In the genomic region with DNA sequence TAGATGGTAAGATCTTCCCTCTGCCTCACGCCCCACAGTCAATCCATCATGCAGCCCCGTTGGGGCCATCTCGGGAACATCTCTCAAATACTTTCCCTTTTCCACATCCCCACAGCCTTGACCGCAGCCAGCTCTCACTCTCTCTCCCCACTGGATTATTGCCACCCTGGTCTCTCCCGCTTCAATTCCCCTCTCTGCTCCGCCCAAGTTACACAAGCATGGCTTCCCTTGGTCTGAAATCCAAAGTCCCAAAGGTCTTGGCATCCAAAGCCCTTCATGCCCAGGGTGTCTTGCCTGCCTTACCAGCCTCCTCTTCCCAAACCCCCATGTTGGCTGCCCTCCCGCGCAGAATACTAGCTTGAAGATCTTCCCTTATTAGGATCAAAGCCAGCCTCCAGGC, we compare ENCODE assay signal across 19 cellular contexts.
DNase-seq lines count a peak whose midpoint lies in the region; ATAC-seq lines count a peak whose summit lies in the region.
"Had no signal": no experiment of that assay in that cellular context is flagged by ENCODE, and none has a peak within 500 bp of the region (broad histone marks: within the 10 kb centered on the region; RNA-seq: fewer than 3 reads in every experiment).

No MANE protein-coding gene starts in this region.

- ATAC-seq in left lobe of liver: peak; percentile 73
- no peak for ATAC-seq in HG03378 (IDR thresholded peaks at IDR 0.05; ENCODE audit: unreplicated experiment)
- ATAC-seq in GM21381 (IDR thresholded peaks at IDR 0.05; ENCODE audit: unreplicated experiment): no peak
- ATAC-seq: A549, PC-3, SK-N-SH treated with all-trans-retinoic acid at 6 μM for 48 hours had no signal

- DNase-seq in EH (ENCODE audit: low read depth) (peak; percentile 37), amniotic epithelial cell (ENCODE audit: low read depth) (peak; percentile 2), left lobe of liver (ENCODE audit: low spot score) (peak; percentile 50), ureter (ENCODE audit: low spot score) (peak; percentile 38), NCI-H1417 (lab: John Stamatoyannopoulos, UW) (no peak)
- DNase-seq: C1 segment of cervical spinal cord, HCEC 1CT, KBM-7, MV-4-11, NCI-H1417 treated with DMSO at 0.1 percent for 48 hours, NCI-H187 treated with DMSO at 0.1 percent for 48 hours, NCI-H226, NCI-H524 treated with DMSO at 0.1 percent for 48 hours, PC-3, SIG-M5 had no signal

Comparison
In these comparisons a context has a peak if more than half of its experiments do, and no peak if none do; other contexts are left out.
1. DNase-seq: peak in EH (single experiment), amniotic epithelial cell (single experiment), left lobe of liver (single experiment) and ureter (single experiment); none in NCI-H1417 (0 of 3).